35 cellular contexts compared by ENCODE assay signal in genomic region chr12:108060054-108060453, GRCh38.
"Had no signal": no experiment of that assay in that cellular context is flagged by ENCODE, and none has a peak within 500 bp of the region (broad histone marks: within the 10 kb centered on the region; RNA-seq: fewer than 3 reads in every experiment).

No MANE protein-coding gene starts in this region.

- H3K36me3 ChIP-seq: adrenal gland, brain microvascular endothelial cell, breast epithelium had no signal

- H3K4me1 ChIP-seq: adrenal gland, body of pancreas, breast epithelium had no signal

- ATAC-seq: activated CD8-positive, alpha-beta T cell treated with anti-CD3 and anti-CD28 coated beads for 36 hours; activated naive CD4-positive, alpha-beta T cell treated with anti-CD3 and anti-CD28 coated beads, Interleukin-2, amount 50 U/mL, for 72 hours; activated T-cell treated with anti-CD3 and anti-CD28 coated beads, Interleukin-2, amount 50 U/mL, for 4 hours; activated T-cell treated with anti-CD3 and anti-CD28 coated beads, Interleukin-2, amount 50 U/mL, for 72 hours; activated T-helper 17 cell treated with anti-CD3 and anti-CD28 coated beads, Interleukin-2, amount 50 U/mL, for 72 hours; body of pancreas had no signal

- DNase-seq: activated B cell treated with CpG ODN at 0.5 μM for 24 hours; activated CD4-positive, alpha-beta memory T cell treated with anti-CD3 and anti-CD28 coated beads for 36 hours; activated CD4-positive, alpha-beta T cell treated with anti-CD3 and anti-CD28 coated beads for 4 hours; activated CD4-positive, alpha-beta T cell treated with anti-CD3 and anti-CD28 coated beads, Interleukin-2, amount 10 ng/mL, durations not matched to agents 24 days and 14 days; activated CD4-positive, alpha-beta T cell treated with anti-CD3 and anti-CD28 coated beads, Interleukin-2, amount 50 U/mL, for 1 hour; activated CD4-positive, alpha-beta T cell treated with anti-CD3 and anti-CD28 coated beads, Interleukin-2, amount 50 U/mL, for 4 hours; activated CD4-positive, CD25-positive, alpha-beta regulatory T cell treated with anti-CD3 and anti-CD28 coated beads, Interleukin-2, amount 50 U/mL, for 72 hours; activated CD8-positive, alpha-beta memory T cell treated with anti-CD3 and anti-CD28 coated beads, Interleukin-2, amount 50 U/mL, for 4 hours; activated CD8-positive, alpha-beta T cell treated with anti-CD3 and anti-CD28 coated beads for 36 hours; activated effector memory CD4-positive, alpha-beta T cell treated with anti-CD3 and anti-CD28 coated beads, Interleukin-2, amount 50 U/mL, for 16 hours; activated gamma-delta T cell treated with Interleukin-2 at 50 U/mL for 16 hours; activated naive CD4-positive, alpha-beta T cell; activated naive CD4-positive, alpha-beta T cell treated with anti-CD3 and anti-CD28 coated beads for 36 hours; activated naive CD4-positive, alpha-beta T cell treated with anti-CD3 and anti-CD28 coated beads, Interleukin-2, amount 50 U/mL, for 16 hours; activated naive CD8-positive, alpha-beta T cell treated with anti-CD3 and anti-CD28 coated beads for 36 hours; activated T-cell treated with anti-CD3 and anti-CD28 coated beads for 4 hours; activated T-cell treated with anti-CD3 and anti-CD28 coated beads, Interleukin-2, amount 50 U/mL, for 1 hour; activated T-cell treated with anti-CD3 and anti-CD28 coated beads, Interleukin-2, amount 50 U/mL, for 4 hours; activated T-cell treated with anti-CD3 and anti-CD28 coated beads, Interleukin-2, amount 50 U/mL, for 72 hours; adrenal gland; amniotic stem cell; aorta; body of pancreas; brain microvascular endothelial cell; central memory CD4-positive, alpha-beta T cell; T-helper 1 cell; T-helper 2 cell; T-helper 9 cell had no signal

- H3K27ac Mint-ChIP-seq: activated B cell treated with CpG ODN at 0.5 μM for 24 hours; activated CD4-positive, alpha-beta memory T cell treated with anti-CD3 and anti-CD28 coated beads for 36 hours; activated CD4-positive, alpha-beta T cell treated with anti-CD3 and anti-CD28 coated beads, Interleukin-2, amount 10 ng/mL, durations not matched to agents 24 days and 14 days; activated CD8-positive, alpha-beta T cell treated with anti-CD3 and anti-CD28 coated beads for 36 hours; activated naive CD4-positive, alpha-beta T cell treated with anti-CD3 and anti-CD28 coated beads for 36 hours; activated naive CD4-positive, alpha-beta T cell treated with anti-CD3 and anti-CD28 coated beads, Interleukin-2, amount 50 U/mL, for 72 hours; activated naive CD8-positive, alpha-beta T cell treated with anti-CD3 and anti-CD28 coated beads for 36 hours; activated T-cell treated with anti-CD3 and anti-CD28 coated beads, Interleukin-2, amount 50 U/mL, for 72 hours; activated T-helper 1 cell treated with anti-CD3 and anti-CD28 coated beads, Interleukin-12 subunit alpha, Interleukin-12 subunit beta, Interleukin-2, Interleukin-4 antibody, amounts not matched to agents 30 ng/mL and 10 ng/mL and 1 ng/mL, durations not matched to agents 14 hours and 24 hours and 36 hours; activated T-helper 17 cell treated with anti-CD3 and anti-CD28 coated beads, Interleukin-2, amount 50 U/mL, for 72 hours; T-helper 1 cell treated with Interleukin-12 subunit alpha and Interleukin-12 subunit beta and Interleukin-4 antibody, amounts not matched to agents 30 μg/mL and 1 μg/mL, for 36 hours; T-helper 2 cell treated with Interferon-gamma antibody and Interleukin-4, amounts not matched to agents 5 μg/mL and 100 μg/mL, for 36 hours had no signal

- H3K27me3 Mint-ChIP-seq: activated T-helper 17 cell treated with anti-CD3 and anti-CD28 coated beads, Interleukin-2, amount 50 U/mL, for 72 hours had no signal

- H3K27me3 ChIP-seq: body of pancreas, brain microvascular endothelial cell had no signal

- H3K27ac ChIP-seq: adrenal gland, body of pancreas, brain microvascular endothelial cell, breast epithelium, VCaP had no signal

- H3K36me3 Mint-ChIP-seq: activated CD4-positive, alpha-beta memory T cell treated with anti-CD3 and anti-CD28 coated beads for 36 hours; activated naive CD4-positive, alpha-beta T cell treated with anti-CD3 and anti-CD28 coated beads, Interleukin-2, amount 50 U/mL, for 72 hours; activated naive CD8-positive, alpha-beta T cell treated with anti-CD3 and anti-CD28 coated beads for 36 hours had no signal

- H3K4me3 ChIP-seq: adrenal gland, body of pancreas, breast epithelium had no signal

- H3K4me3 Mint-ChIP-seq: activated B cell treated with CpG ODN at 0.5 μM for 24 hours; activated CD4-positive, alpha-beta memory T cell treated with anti-CD3 and anti-CD28 coated beads for 36 hours; activated CD4-positive, alpha-beta T cell treated with anti-CD3 and anti-CD28 coated beads, Interleukin-2, amount 10 ng/mL, durations not matched to agents 24 days and 14 days; activated CD8-positive, alpha-beta T cell treated with anti-CD3 and anti-CD28 coated beads for 36 hours; activated naive CD4-positive, alpha-beta T cell treated with anti-CD3 and anti-CD28 coated beads for 36 hours; activated naive CD8-positive, alpha-beta T cell treated with anti-CD3 and anti-CD28 coated beads for 36 hours; activated T-cell treated with anti-CD3 and anti-CD28 coated beads, Interleukin-2, amount 50 U/mL, for 4 hours; activated T-cell treated with anti-CD3 and anti-CD28 coated beads, Interleukin-2, amount 50 U/mL, for 72 hours; activated T-helper 1 cell treated with anti-CD3 and anti-CD28 coated beads, Interleukin-12 subunit alpha, Interleukin-12 subunit beta, Interleukin-2, Interleukin-4 antibody, amounts not matched to agents 30 ng/mL and 10 ng/mL and 1 ng/mL, durations not matched to agents 14 hours and 24 hours and 36 hours; activated T-helper 17 cell treated with anti-CD3 and anti-CD28 coated beads, Interleukin-2, amount 50 U/mL, for 72 hours; T-helper 1 cell treated with Interleukin-12 subunit alpha and Interleukin-12 subunit beta and Interleukin-4 antibody, amounts not matched to agents 30 μg/mL and 1 μg/mL, for 36 hours; T-helper 2 cell treated with Interferon-gamma antibody and Interleukin-4, amounts not matched to agents 5 μg/mL and 100 μg/mL, for 36 hours had no signal

- H3K9me3 Mint-ChIP-seq: activated B cell treated with CpG ODN at 0.5 μM for 24 hours; activated CD4-positive, alpha-beta memory T cell treated with anti-CD3 and anti-CD28 coated beads for 36 hours; activated CD4-positive, alpha-beta T cell treated with anti-CD3 and anti-CD28 coated beads, Interleukin-2, amount 10 ng/mL, durations not matched to agents 24 days and 14 days; activated CD8-positive, alpha-beta T cell treated with anti-CD3 and anti-CD28 coated beads for 36 hours; activated naive CD4-positive, alpha-beta T cell treated with anti-CD3 and anti-CD28 coated beads for 36 hours; activated naive CD4-positive, alpha-beta T cell treated with anti-CD3 and anti-CD28 coated beads, Interleukin-2, amount 50 U/mL, for 72 hours; activated naive CD8-positive, alpha-beta T cell treated with anti-CD3 and anti-CD28 coated beads for 36 hours; activated T-cell treated with anti-CD3 and anti-CD28 coated beads, Interleukin-2, amount 50 U/mL, for 4 hours; activated T-cell treated with anti-CD3 and anti-CD28 coated beads, Interleukin-2, amount 50 U/mL, for 72 hours; activated T-helper 1 cell treated with anti-CD3 and anti-CD28 coated beads, Interleukin-12 subunit alpha, Interleukin-12 subunit beta, Interleukin-2, Interleukin-4 antibody, amounts not matched to agents 30 ng/mL and 10 ng/mL and 1 ng/mL, durations not matched to agents 14 hours and 24 hours and 36 hours; activated T-helper 17 cell treated with anti-CD3 and anti-CD28 coated beads, Interleukin-2, amount 50 U/mL, for 72 hours; T-helper 1 cell treated with Interleukin-12 subunit alpha and Interleukin-12 subunit beta and Interleukin-4 antibody, amounts not matched to agents 30 μg/mL and 1 μg/mL, for 36 hours; T-helper 2 cell treated with Interferon-gamma antibody and Interleukin-4, amounts not matched to agents 5 μg/mL and 100 μg/mL, for 36 hours had no signal

- H3K4me1 Mint-ChIP-seq: activated B cell treated with CpG ODN at 0.5 μM for 24 hours; activated CD4-positive, alpha-beta T cell treated with anti-CD3 and anti-CD28 coated beads, Interleukin-2, amount 10 ng/mL, durations not matched to agents 24 days and 14 days; activated naive CD8-positive, alpha-beta T cell treated with anti-CD3 and anti-CD28 coated beads for 36 hours had no signal

- H3K9me3 ChIP-seq: adrenal gland, body of pancreas had no signal
